In genomic region chr20:1373036-1373435, GRCh38 we compare ENCODE assay signal across 1 cellular context.
TF ChIP-seq lines count a peak whose summit lies in the region.

No MANE protein-coding gene starts in this region.

TF ChIP-seq in K562, 482 proteins besides CTCF, POLR2A, EP300 and RAD21:
- TF ChIP-seq, protein P1, sequence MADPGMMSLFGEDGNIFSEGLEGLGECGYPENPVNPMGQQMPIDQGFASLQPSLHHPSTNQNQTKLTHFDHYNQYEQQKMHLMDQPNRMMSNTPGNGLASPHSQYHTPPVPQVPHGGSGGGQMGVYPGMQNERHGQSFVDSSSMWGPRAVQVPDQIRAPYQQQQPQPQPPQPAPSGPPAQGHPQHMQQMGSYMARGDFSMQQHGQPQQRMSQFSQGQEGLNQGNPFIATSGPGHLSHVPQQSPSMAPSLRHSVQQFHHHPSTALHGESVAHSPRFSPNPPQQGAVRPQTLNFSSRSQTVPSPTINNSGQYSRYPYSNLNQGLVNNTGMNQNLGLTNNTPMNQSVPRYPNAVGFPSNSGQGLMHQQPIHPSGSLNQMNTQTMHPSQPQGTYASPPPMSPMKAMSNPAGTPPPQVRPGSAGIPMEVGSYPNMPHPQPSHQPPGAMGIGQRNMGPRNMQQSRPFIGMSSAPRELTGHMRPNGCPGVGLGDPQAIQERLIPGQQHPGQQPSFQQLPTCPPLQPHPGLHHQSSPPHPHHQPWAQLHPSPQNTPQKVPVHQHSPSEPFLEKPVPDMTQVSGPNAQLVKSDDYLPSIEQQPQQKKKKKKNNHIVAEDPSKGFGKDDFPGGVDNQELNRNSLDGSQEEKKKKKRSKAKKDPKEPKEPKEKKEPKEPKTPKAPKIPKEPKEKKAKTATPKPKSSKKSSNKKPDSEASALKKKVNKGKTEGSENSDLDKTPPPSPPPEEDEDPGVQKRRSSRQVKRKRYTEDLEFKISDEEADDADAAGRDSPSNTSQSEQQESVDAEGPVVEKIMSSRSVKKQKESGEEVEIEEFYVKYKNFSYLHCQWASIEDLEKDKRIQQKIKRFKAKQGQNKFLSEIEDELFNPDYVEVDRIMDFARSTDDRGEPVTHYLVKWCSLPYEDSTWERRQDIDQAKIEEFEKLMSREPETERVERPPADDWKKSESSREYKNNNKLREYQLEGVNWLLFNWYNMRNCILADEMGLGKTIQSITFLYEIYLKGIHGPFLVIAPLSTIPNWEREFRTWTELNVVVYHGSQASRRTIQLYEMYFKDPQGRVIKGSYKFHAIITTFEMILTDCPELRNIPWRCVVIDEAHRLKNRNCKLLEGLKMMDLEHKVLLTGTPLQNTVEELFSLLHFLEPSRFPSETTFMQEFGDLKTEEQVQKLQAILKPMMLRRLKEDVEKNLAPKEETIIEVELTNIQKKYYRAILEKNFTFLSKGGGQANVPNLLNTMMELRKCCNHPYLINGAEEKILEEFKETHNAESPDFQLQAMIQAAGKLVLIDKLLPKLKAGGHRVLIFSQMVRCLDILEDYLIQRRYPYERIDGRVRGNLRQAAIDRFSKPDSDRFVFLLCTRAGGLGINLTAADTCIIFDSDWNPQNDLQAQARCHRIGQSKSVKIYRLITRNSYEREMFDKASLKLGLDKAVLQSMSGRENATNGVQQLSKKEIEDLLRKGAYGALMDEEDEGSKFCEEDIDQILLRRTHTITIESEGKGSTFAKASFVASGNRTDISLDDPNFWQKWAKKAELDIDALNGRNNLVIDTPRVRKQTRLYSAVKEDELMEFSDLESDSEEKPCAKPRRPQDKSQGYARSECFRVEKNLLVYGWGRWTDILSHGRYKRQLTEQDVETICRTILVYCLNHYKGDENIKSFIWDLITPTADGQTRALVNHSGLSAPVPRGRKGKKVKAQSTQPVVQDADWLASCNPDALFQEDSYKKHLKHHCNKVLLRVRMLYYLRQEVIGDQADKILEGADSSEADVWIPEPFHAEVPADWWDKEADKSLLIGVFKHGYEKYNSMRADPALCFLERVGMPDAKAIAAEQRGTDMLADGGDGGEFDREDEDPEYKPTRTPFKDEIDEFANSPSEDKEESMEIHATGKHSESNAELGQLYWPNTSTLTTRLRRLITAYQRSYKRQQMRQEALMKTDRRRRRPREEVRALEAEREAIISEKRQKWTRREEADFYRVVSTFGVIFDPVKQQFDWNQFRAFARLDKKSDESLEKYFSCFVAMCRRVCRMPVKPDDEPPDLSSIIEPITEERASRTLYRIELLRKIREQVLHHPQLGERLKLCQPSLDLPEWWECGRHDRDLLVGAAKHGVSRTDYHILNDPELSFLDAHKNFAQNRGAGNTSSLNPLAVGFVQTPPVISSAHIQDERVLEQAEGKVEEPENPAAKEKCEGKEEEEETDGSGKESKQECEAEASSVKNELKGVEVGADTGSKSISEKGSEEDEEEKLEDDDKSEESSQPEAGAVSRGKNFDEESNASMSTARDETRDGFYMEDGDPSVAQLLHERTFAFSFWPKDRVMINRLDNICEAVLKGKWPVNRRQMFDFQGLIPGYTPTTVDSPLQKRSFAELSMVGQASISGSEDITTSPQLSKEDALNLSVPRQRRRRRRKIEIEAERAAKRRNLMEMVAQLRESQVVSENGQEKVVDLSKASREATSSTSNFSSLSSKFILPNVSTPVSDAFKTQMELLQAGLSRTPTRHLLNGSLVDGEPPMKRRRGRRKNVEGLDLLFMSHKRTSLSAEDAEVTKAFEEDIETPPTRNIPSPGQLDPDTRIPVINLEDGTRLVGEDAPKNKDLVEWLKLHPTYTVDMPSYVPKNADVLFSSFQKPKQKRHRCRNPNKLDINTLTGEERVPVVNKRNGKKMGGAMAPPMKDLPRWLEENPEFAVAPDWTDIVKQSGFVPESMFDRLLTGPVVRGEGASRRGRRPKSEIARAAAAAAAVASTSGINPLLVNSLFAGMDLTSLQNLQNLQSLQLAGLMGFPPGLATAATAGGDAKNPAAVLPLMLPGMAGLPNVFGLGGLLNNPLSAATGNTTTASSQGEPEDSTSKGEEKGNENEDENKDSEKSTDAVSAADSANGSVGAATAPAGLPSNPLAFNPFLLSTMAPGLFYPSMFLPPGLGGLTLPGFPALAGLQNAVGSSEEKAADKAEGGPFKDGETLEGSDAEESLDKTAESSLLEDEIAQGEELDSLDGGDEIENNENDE (IDR thresholded peaks at IDR 0.05; ENCODE audit: low read depth, low read length) = no peak
- peak; percentile 56; the same call in 1 of the 2 replicates for TF ChIP-seq ZNF316 (IDR thresholded peaks at IDR 0.05)
- no peak for TF ChIP-seq ZNF12 (CRISPR knock-in tag; IDR thresholded peaks at IDR 0.05)
- TF ChIP-seq C11orf30 (IDR thresholded peaks at IDR 0.05; ENCODE audit: low read depth) = peak; percentile 33; the same call in 1 of the 2 replicates
